ENCODE assay signal across 1 cellular context in genomic region chr20:6157345-6157744, GRCh38.
TF ChIP-seq lines count a peak whose summit lies in the region.

No MANE protein-coding gene starts in this region.

TF ChIP-seq in HepG2, 621 proteins besides CTCF, POLR2A, EP300 and RAD21:
- TF ChIP-seq ZNF468 (CRISPR knock-in tag; IDR thresholded peaks at IDR 0.05) (no peak), STAG1 (CRISPR knock-in tag; IDR thresholded peaks at IDR 0.05) (peak; percentile 35; the same call in 1 of the 2 replicates), ZNF430 (CRISPR knock-in tag; IDR thresholded peaks at IDR 0.05) (no peak), ZNF597 (CRISPR knock-in tag; IDR thresholded peaks at IDR 0.05) (no peak)
TF ChIP-seq in HepG2: peak in this region for 1.
